In the genomic region with DNA sequence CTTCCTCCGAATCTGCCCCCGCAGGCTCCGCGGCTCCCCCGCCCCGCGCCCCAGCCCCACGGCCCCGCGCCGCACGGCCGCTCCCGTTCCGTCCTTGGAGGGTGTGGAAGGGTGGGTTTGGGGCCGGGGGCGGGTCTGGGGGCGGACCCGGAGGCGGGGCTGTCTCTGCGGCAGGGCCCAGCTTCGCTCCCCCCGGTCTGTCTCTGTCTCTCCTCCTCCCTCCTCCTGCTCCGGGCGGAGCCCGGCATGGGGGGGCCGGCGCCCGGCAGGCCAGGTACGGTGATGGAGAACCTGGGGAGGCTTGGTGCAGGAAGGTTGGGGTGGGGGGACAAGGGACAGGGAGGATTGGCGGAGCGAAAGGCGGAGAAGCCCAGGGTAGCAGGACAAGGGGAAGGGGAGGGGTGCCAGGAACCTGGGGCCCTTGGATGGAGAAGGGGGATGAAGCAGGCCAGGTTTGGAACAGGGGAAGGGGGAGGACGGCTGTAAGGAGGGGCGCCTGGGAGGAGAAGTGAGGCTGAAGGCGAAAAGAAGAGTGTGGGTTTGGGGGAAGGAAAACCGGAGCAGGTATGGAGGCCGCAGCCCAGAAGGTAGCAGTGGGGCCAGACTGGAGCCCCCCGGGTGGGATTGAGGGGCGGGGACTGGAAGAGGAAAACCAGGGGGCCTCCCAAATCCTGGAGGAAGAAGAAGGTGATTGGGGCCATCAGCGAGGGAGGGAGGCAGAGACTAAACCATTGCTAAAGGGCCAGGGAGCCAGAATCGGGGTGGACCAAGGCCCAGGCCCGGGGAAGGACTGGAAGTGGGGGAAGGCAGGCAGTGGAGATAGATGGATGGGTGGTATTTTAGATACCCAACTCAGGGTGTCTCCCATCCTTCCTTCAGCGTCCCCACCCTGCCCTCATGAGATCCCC, we compare ENCODE assay signal across 8 cellular contexts. TPM values are rescaled to one million over a fixed set of nuclear protein-coding genes. Genes with fewer than 3 reads are reported as not detected.
DNase-seq lines count a peak whose midpoint lies in the region; ATAC-seq, FAIRE-seq and TF ChIP-seq lines count a peak whose summit lies in the region.

TSS of gene NYAP1 (plus strand) at position 200 of the 908 bp plus-strand sequence. CDS start 1,385 bp downstream, outside the sequence.

- H3K9ac ChIP-seq in NT2/D1 (ENCODE audit: insufficient read length, low read depth) = peak within 1 kb of the TSS; percentile 50

- H3K27me3 ChIP-seq in GM06990 (replicated peaks; ENCODE audit: control insufficient read depth, insufficient read depth, low read length) (no peaks in the 10 kb centered on the region), NT2/D1 (ENCODE audit: insufficient read depth, insufficient read length) (no peaks in the 10 kb centered on the region), osteoblast (ENCODE audit: insufficient read depth, low read length) (no peaks in the 10 kb centered on the region)

- no peaks in the 10 kb centered on the region for H3K9me3 Mint-ChIP-seq in activated naive CD8-positive, alpha-beta T cell (ENCODE audit: low read depth)
- peaks cover 9% of the 10 kb centered on the region for H3K9me3 Mint-ChIP-seq in glutamatergic neuron (ENCODE audit: unreplicated experiment)

- DNase-seq in GM06990 (ENCODE audit: extremely low read depth, insufficient read length) (peak; percentile 63), NT2/D1 (ENCODE audit: low read depth, low spot score) (no peak), glutamatergic neuron (no peak), osteoblast (ENCODE audit: insufficient read length, low spot score, missing footprints) (peak; percentile 94), GM12891 (ENCODE audit: insufficient read length, low spot score) (no peak), KBM-7 (no peak)

- H3K4me1 ChIP-seq in NT2/D1 (ENCODE audit: insufficient read depth, insufficient read length) (peaks cover 15% of the 10 kb centered on the region), osteoblast (ENCODE audit: insufficient read depth, low read length) (peaks cover 7% of the 10 kb centered on the region)

- in situ Hi-C loops in KBM-7 (cut with MboI; ENCODE audit: low pct_unique_long_range_greater_than_20kb, low sequenced_read_pairs) = no loop called here

- no peak for TF ChIP-seq POLR2A in GM12891 (IDR thresholded peaks at IDR 0.05; ENCODE audit: low read depth, low read length)

- no peaks in the 10 kb centered on the region for H3K27me3 Mint-ChIP-seq in activated naive CD8-positive, alpha-beta T cell
- peaks cover 5% of the 10 kb centered on the region for H3K27me3 Mint-ChIP-seq in glutamatergic neuron (ENCODE audit: unreplicated experiment)

- H3K36me3 Mint-ChIP-seq in activated naive CD8-positive, alpha-beta T cell = no peaks in the 10 kb centered on the region
- H3K36me3 Mint-ChIP-seq in glutamatergic neuron (ENCODE audit: unreplicated experiment) = no peaks in the 10 kb centered on the region

- peaks cover under 1% of the 10 kb centered on the region for H3K79me2 ChIP-seq in osteoblast (ENCODE audit: insufficient read depth, low read length)

- H3K9me3 ChIP-seq in NT2/D1 (ENCODE audit: insufficient read depth, low read length) = no peaks in the 10 kb centered on the region
- H3K9me3 ChIP-seq in osteoblast (ENCODE audit: low read depth, low read length) = no peaks in the 10 kb centered on the region

- peaks cover 14% of the 10 kb centered on the region for H3K4me1 Mint-ChIP-seq in activated naive CD8-positive, alpha-beta T cell (ENCODE audit: low read depth)
- H3K4me1 Mint-ChIP-seq in glutamatergic neuron (ENCODE audit: low read depth, unreplicated experiment) = peaks cover 13% of the 10 kb centered on the region

- H4K20me1 ChIP-seq in osteoblast (ENCODE audit: insufficient read depth, low read length) = no peaks in the 10 kb centered on the region

- FAIRE-seq in GM12891 (lab: Jason Lieb, UNC) = no peak

- peak; percentile 23 for ATAC-seq in HG02852 (IDR thresholded peaks at IDR 0.05; ENCODE audit: unreplicated experiment)

- H2AFZ ChIP-seq in osteoblast (ENCODE audit: low read length) = peak within 1 kb of the TSS; percentile 81

- no peak for TF ChIP-seq CTCF in GM06990 (IDR thresholded peaks at IDR 0.05; ENCODE audit: insufficient read depth, low read length, poor library complexity, severe bottlenecking)
- no peak for TF ChIP-seq CTCF in glutamatergic neuron (IDR thresholded peaks at IDR 0.05; ENCODE audit: partially characterized antibody, unreplicated experiment)
- no peak for TF ChIP-seq CTCF in osteoblast (IDR thresholded peaks at IDR 0.05; ENCODE audit: extremely low read depth, low read depth, low read length)

- H3K4me2 ChIP-seq in osteoblast (ENCODE audit: insufficient read depth, low read length) = peak within 1 kb of the TSS; percentile 86

- peak within 1 kb of the TSS; percentile 61 for H3K4me3 ChIP-seq in GM06990 (replicated peaks; ENCODE audit: low read depth, low read length)
- H3K4me3 ChIP-seq in NT2/D1 (ENCODE audit: insufficient read length, low read depth) = peak within 1 kb of the TSS; percentile 45
- peak within 1 kb of the TSS; percentile 74 for H3K4me3 ChIP-seq in osteoblast (ENCODE audit: insufficient read depth, low read length)

- peak within 1 kb of the TSS; percentile 88 for H3K4me3 Mint-ChIP-seq in activated naive CD8-positive, alpha-beta T cell
- peak within 1 kb of the TSS; percentile 94 for H3K4me3 Mint-ChIP-seq in glutamatergic neuron (ENCODE audit: unreplicated experiment)

- peak within 1 kb of the TSS; percentile 34 for H3K27ac Mint-ChIP-seq in activated naive CD8-positive, alpha-beta T cell
- peak within 1 kb of the TSS; percentile 85 for H3K27ac Mint-ChIP-seq in glutamatergic neuron (ENCODE audit: unreplicated experiment)

- H3K36me3 ChIP-seq in GM06990 (ENCODE audit: control insufficient read depth, insufficient read depth, low read length) (no peaks in the 10 kb centered on the region), NT2/D1 (ENCODE audit: insufficient read depth, insufficient read length, low read length) (no peaks in the 10 kb centered on the region), osteoblast (ENCODE audit: insufficient read depth, low read length) (no peaks in the 10 kb centered on the region)

- no peak within 1 kb of the TSS for H3K27ac ChIP-seq in osteoblast (ENCODE audit: low read depth, low read length)

TF ChIP-seq in GM12891, 5 proteins besides CTCF, POLR2A, EP300 and RAD21:
- TF ChIP-seq SPI1 (IDR thresholded peaks at IDR 0.05; ENCODE audit: low read depth, low read length) (no peak), POLR2AphosphoS5 (IDR thresholded peaks at IDR 0.05; ENCODE audit: low read depth, low read length) (no peak), POU2F2 (IDR thresholded peaks at IDR 0.05; ENCODE audit: low read depth, low read length) (no peak), PAX5 (IDR thresholded peaks at IDR 0.05; ENCODE audit: insufficient read depth, low read length, severe bottlenecking) (no peak), TAF1 (IDR thresholded peaks at IDR 0.05; ENCODE audit: low read depth, low read length) (no peak)

RNA-seq across cellular contexts. Expression of gene NYAP1, which starts in this region (rescaled TPM):
- 36.6 TPM for total RNA-seq in glutamatergic neuron (ENCODE audit: unreplicated experiment)
- total RNA-seq in osteoblast = under 0.01 and 0.29 TPM in 2 replicates
- polyA plus RNA-seq in GM12891 (2012; ENCODE audit: low read depth, missing spikeins) = 0.22 TPM

Comparison
In these comparisons a context has a peak if more than half of its experiments do, and no peak if none do; other contexts are left out.
1. RNA of gene NYAP1 (total RNA-seq): 36.6 TPM in glutamatergic neuron (single experiment); under 0.01 to 0.29 TPM in osteoblast; every median in the first group is over 10 times any median in the second.
2. Peak in DNase-seq, H3K4me3 ChIP-seq and H3K4me2 ChIP-seq in osteoblast; RNA of the gene not detected or under 1 TPM.
3. Peak in every context shown above with its lines, with median percentiles within 50 percentile points of each other: H3K4me3 ChIP-seq.